39 cellular contexts compared by ENCODE assay signal in genomic region chr10:57351076-57351475, GRCh38.
"Had no signal": no experiment of that assay in that cellular context is flagged by ENCODE, and none has a peak within 500 bp of the region (broad histone marks: within the 10 kb centered on the region; RNA-seq: fewer than 3 reads in every experiment).

No MANE protein-coding gene starts in this region.

- H3K4me3 Mint-ChIP-seq: activated B cell treated with CpG ODN at 0.5 μM for 24 hours; activated CD4-positive, alpha-beta memory T cell treated with anti-CD3 and anti-CD28 coated beads for 36 hours; activated CD4-positive, alpha-beta T cell treated with anti-CD3 and anti-CD28 coated beads, Interleukin-2, amount 10 ng/mL, durations not matched to agents 24 days and 14 days; activated CD8-positive, alpha-beta T cell treated with anti-CD3 and anti-CD28 coated beads for 36 hours; activated naive CD4-positive, alpha-beta T cell treated with anti-CD3 and anti-CD28 coated beads, Interleukin-2, amount 10 ng/mL, durations not matched to agents 7 days and 5 days; activated naive CD4-positive, alpha-beta T cell treated with anti-CD3 and anti-CD28 coated beads, Interleukin-2, amount 50 U/mL, for 24 hours; activated naive CD8-positive, alpha-beta T cell; activated naive CD8-positive, alpha-beta T cell treated with anti-CD3 and anti-CD28 coated beads, Interleukin-2, amount 10 ng/mL, durations not matched to agents 7 days and 5 days; activated naive CD8-positive, alpha-beta T cell treated with anti-CD3 and anti-CD28 coated beads, Interleukin-2, amount 50 U/mL, for 24 hours; activated T-cell treated with anti-CD3 and anti-CD28 coated beads, Interleukin-2, amount 50 U/mL, for 4 hours; activated T-cell treated with anti-CD3 and anti-CD28 coated beads, Interleukin-2, amount 50 U/mL, for 72 hours; activated T-helper 1 cell treated with anti-CD3 and anti-CD28 coated beads, Interleukin-12 subunit alpha, Interleukin-12 subunit beta, Interleukin-2, Interleukin-4 antibody, amounts not matched to agents 30 ng/mL and 10 ng/mL and 1 ng/mL, durations not matched to agents 14 hours and 24 hours and 36 hours; activated T-helper 17 cell treated with anti-CD3 and anti-CD28 coated beads, Interleukin-2, amount 50 U/mL, for 72 hours; brain; central memory CD8-positive, alpha-beta T cell; T-helper 1 cell treated with Interleukin-12 subunit alpha and Interleukin-12 subunit beta and Interleukin-4 antibody, amounts not matched to agents 30 μg/mL and 1 μg/mL, for 36 hours; T-helper 2 cell treated with Interferon-gamma antibody and Interleukin-4, amounts not matched to agents 5 μg/mL and 100 μg/mL, for 36 hours had no signal

- H3K27ac ChIP-seq: ascending aorta, cardiac muscle cell, WERI-Rb-1 had no signal

- H3K27me3 Mint-ChIP-seq: activated B cell treated with CpG ODN at 0.5 μM for 24 hours; activated CD4-positive, alpha-beta memory T cell treated with anti-CD3 and anti-CD28 coated beads for 36 hours; activated CD4-positive, alpha-beta T cell treated with anti-CD3 and anti-CD28 coated beads, Interleukin-2, amount 10 ng/mL, durations not matched to agents 24 days and 14 days; activated CD8-positive, alpha-beta T cell treated with anti-CD3 and anti-CD28 coated beads for 36 hours; activated naive CD4-positive, alpha-beta T cell treated with anti-CD3 and anti-CD28 coated beads, Interleukin-2, amount 10 ng/mL, durations not matched to agents 7 days and 5 days; activated naive CD4-positive, alpha-beta T cell treated with anti-CD3 and anti-CD28 coated beads, Interleukin-2, amount 50 U/mL, for 24 hours; activated naive CD8-positive, alpha-beta T cell; activated naive CD8-positive, alpha-beta T cell treated with anti-CD3 and anti-CD28 coated beads, Interleukin-2, amount 10 ng/mL, durations not matched to agents 7 days and 5 days; activated naive CD8-positive, alpha-beta T cell treated with anti-CD3 and anti-CD28 coated beads, Interleukin-2, amount 50 U/mL, for 24 hours; activated T-helper 17 cell treated with anti-CD3 and anti-CD28 coated beads, Interleukin-2, amount 50 U/mL, for 72 hours; central memory CD8-positive, alpha-beta T cell had no signal

- H3K27me3 ChIP-seq: ascending aorta, cardiac muscle cell had no signal

- H3K36me3 Mint-ChIP-seq: activated CD4-positive, alpha-beta memory T cell treated with anti-CD3 and anti-CD28 coated beads for 36 hours; activated naive CD4-positive, alpha-beta T cell treated with anti-CD3 and anti-CD28 coated beads, Interleukin-2, amount 10 ng/mL, durations not matched to agents 7 days and 5 days; activated naive CD4-positive, alpha-beta T cell treated with anti-CD3 and anti-CD28 coated beads, Interleukin-2, amount 50 U/mL, for 24 hours; activated naive CD8-positive, alpha-beta T cell; activated naive CD8-positive, alpha-beta T cell treated with anti-CD3 and anti-CD28 coated beads, Interleukin-2, amount 10 ng/mL, durations not matched to agents 7 days and 5 days; brain had no signal

- ATAC-seq: activated CD8-positive, alpha-beta T cell treated with anti-CD3 and anti-CD28 coated beads for 36 hours; activated naive CD8-positive, alpha-beta T cell treated with anti-CD3 and anti-CD28 coated beads, Interleukin-2, amount 50 U/mL, for 24 hours; activated T-cell treated with anti-CD3 and anti-CD28 coated beads, Interleukin-2, amount 50 U/mL, for 4 hours; activated T-cell treated with anti-CD3 and anti-CD28 coated beads, Interleukin-2, amount 50 U/mL, for 72 hours; activated T-helper 17 cell treated with anti-CD3 and anti-CD28 coated beads, Interleukin-2, amount 50 U/mL, for 72 hours had no signal

- H3K27ac Mint-ChIP-seq: activated B cell treated with CpG ODN at 0.5 μM for 24 hours; activated CD4-positive, alpha-beta memory T cell treated with anti-CD3 and anti-CD28 coated beads for 36 hours; activated CD4-positive, alpha-beta T cell treated with anti-CD3 and anti-CD28 coated beads, Interleukin-2, amount 10 ng/mL, durations not matched to agents 24 days and 14 days; activated CD8-positive, alpha-beta T cell treated with anti-CD3 and anti-CD28 coated beads for 36 hours; activated naive CD4-positive, alpha-beta T cell treated with anti-CD3 and anti-CD28 coated beads, Interleukin-2, amount 10 ng/mL, durations not matched to agents 7 days and 5 days; activated naive CD4-positive, alpha-beta T cell treated with anti-CD3 and anti-CD28 coated beads, Interleukin-2, amount 50 U/mL, for 24 hours; activated naive CD8-positive, alpha-beta T cell; activated naive CD8-positive, alpha-beta T cell treated with anti-CD3 and anti-CD28 coated beads, Interleukin-2, amount 10 ng/mL, durations not matched to agents 7 days and 5 days; activated naive CD8-positive, alpha-beta T cell treated with anti-CD3 and anti-CD28 coated beads, Interleukin-2, amount 50 U/mL, for 24 hours; activated T-cell treated with anti-CD3 and anti-CD28 coated beads, Interleukin-2, amount 50 U/mL, for 72 hours; activated T-helper 1 cell treated with anti-CD3 and anti-CD28 coated beads, Interleukin-12 subunit alpha, Interleukin-12 subunit beta, Interleukin-2, Interleukin-4 antibody, amounts not matched to agents 30 ng/mL and 10 ng/mL and 1 ng/mL, durations not matched to agents 14 hours and 24 hours and 36 hours; activated T-helper 17 cell treated with anti-CD3 and anti-CD28 coated beads, Interleukin-2, amount 50 U/mL, for 72 hours; brain; T-helper 1 cell treated with Interleukin-12 subunit alpha and Interleukin-12 subunit beta and Interleukin-4 antibody, amounts not matched to agents 30 μg/mL and 1 μg/mL, for 36 hours; T-helper 2 cell treated with Interferon-gamma antibody and Interleukin-4, amounts not matched to agents 5 μg/mL and 100 μg/mL, for 36 hours had no signal

- H3K9me3 ChIP-seq: ascending aorta had no signal

- H3K9me3 Mint-ChIP-seq: activated B cell treated with CpG ODN at 0.5 μM for 24 hours; activated CD4-positive, alpha-beta memory T cell treated with anti-CD3 and anti-CD28 coated beads for 36 hours; activated CD8-positive, alpha-beta T cell treated with anti-CD3 and anti-CD28 coated beads for 36 hours; activated naive CD4-positive, alpha-beta T cell treated with anti-CD3 and anti-CD28 coated beads, Interleukin-2, amount 50 U/mL, for 24 hours; activated naive CD8-positive, alpha-beta T cell treated with anti-CD3 and anti-CD28 coated beads, Interleukin-2, amount 10 ng/mL, durations not matched to agents 7 days and 5 days; activated naive CD8-positive, alpha-beta T cell treated with anti-CD3 and anti-CD28 coated beads, Interleukin-2, amount 50 U/mL, for 24 hours; T-helper 1 cell treated with Interleukin-12 subunit alpha and Interleukin-12 subunit beta and Interleukin-4 antibody, amounts not matched to agents 30 μg/mL and 1 μg/mL, for 36 hours had no signal

- H3K36me3 ChIP-seq: ascending aorta, cardiac muscle cell, WERI-Rb-1 had no signal

- H3K4me3 ChIP-seq: ascending aorta, cardiac muscle cell had no signal

- FAIRE-seq: bronchial epithelial cell, TTC549 had no signal

- DNase-seq: activated B cell treated with CpG ODN at 0.5 μM for 24 hours; activated CD4-positive, alpha-beta memory T cell treated with anti-CD3 and anti-CD28 coated beads for 36 hours; activated CD4-positive, alpha-beta T cell treated with anti-CD3 and anti-CD28 coated beads for 4 hours; activated CD4-positive, alpha-beta T cell treated with anti-CD3 and anti-CD28 coated beads, Interleukin-2, amount 10 ng/mL, durations not matched to agents 24 days and 14 days; activated CD4-positive, alpha-beta T cell treated with anti-CD3 and anti-CD28 coated beads, Interleukin-2, amount 50 U/mL, for 1 hour; activated CD4-positive, alpha-beta T cell treated with anti-CD3 and anti-CD28 coated beads, Interleukin-2, amount 50 U/mL, for 4 hours; activated CD4-positive, CD25-positive, alpha-beta regulatory T cell treated with anti-CD3 and anti-CD28 coated beads, Interleukin-2, amount 50 U/mL, for 72 hours; activated CD8-positive, alpha-beta memory T cell treated with anti-CD3 and anti-CD28 coated beads, Interleukin-2, amount 50 U/mL, for 4 hours; activated CD8-positive, alpha-beta T cell treated with anti-CD3 and anti-CD28 coated beads for 36 hours; activated effector memory CD4-positive, alpha-beta T cell treated with Interleukin-2 at 50 U/mL for 16 hours; activated gamma-delta T cell; activated naive CD4-positive, alpha-beta T cell treated with anti-CD3 and anti-CD28 coated beads, Interleukin-2, amount 10 ng/mL, durations not matched to agents 7 days and 5 days; activated naive CD4-positive, alpha-beta T cell treated with Interleukin-2 at 50 U/mL for 16 hours; activated naive CD8-positive, alpha-beta T cell treated with anti-CD3 and anti-CD28 coated beads, Interleukin-2, amount 10 ng/mL, durations not matched to agents 7 days and 5 days; activated naive CD8-positive, alpha-beta T cell treated with anti-CD3 and anti-CD28 coated beads, Interleukin-2, amount 50 U/mL, for 24 hours; activated T-cell treated with anti-CD3 and anti-CD28 coated beads for 4 hours; activated T-cell treated with anti-CD3 and anti-CD28 coated beads, Interleukin-2, amount 50 U/mL, for 1 hour; activated T-cell treated with anti-CD3 and anti-CD28 coated beads, Interleukin-2, amount 50 U/mL, for 4 hours; activated T-cell treated with anti-CD3 and anti-CD28 coated beads, Interleukin-2, amount 50 U/mL, for 72 hours; amygdala; anterior cingulate cortex; caudate nucleus; cerebellar nuclear complex; T-helper 1 cell; T-helper 2 cell; T-helper 9 cell; WERI-Rb-1 had no signal

- H3K4me1 Mint-ChIP-seq: activated B cell treated with CpG ODN at 0.5 μM for 24 hours; activated CD4-positive, alpha-beta T cell treated with anti-CD3 and anti-CD28 coated beads, Interleukin-2, amount 10 ng/mL, durations not matched to agents 24 days and 14 days; activated naive CD4-positive, alpha-beta T cell treated with anti-CD3 and anti-CD28 coated beads, Interleukin-2, amount 10 ng/mL, durations not matched to agents 7 days and 5 days; activated naive CD4-positive, alpha-beta T cell treated with anti-CD3 and anti-CD28 coated beads, Interleukin-2, amount 50 U/mL, for 24 hours; activated naive CD8-positive, alpha-beta T cell treated with anti-CD3 and anti-CD28 coated beads, Interleukin-2, amount 10 ng/mL, durations not matched to agents 7 days and 5 days; activated naive CD8-positive, alpha-beta T cell treated with anti-CD3 and anti-CD28 coated beads, Interleukin-2, amount 50 U/mL, for 24 hours; activated T-helper 17 cell treated with anti-CD3 and anti-CD28 coated beads, Interleukin-2, amount 50 U/mL, for 72 hours; brain; central memory CD8-positive, alpha-beta T cell had no signal

- H3K4me1 ChIP-seq: ascending aorta had no signal
